ENCODE assay signal across 21 cellular contexts in genomic region chr15:75714195-75714594, GRCh38. TPM values are rescaled to one million over a fixed set of nuclear protein-coding genes. Genes with fewer than 3 reads are reported as not detected.
A peak's percentile ranks its signal among the peaks of the same experiment; 100 is the strongest.
DNase-seq lines count a peak whose midpoint lies in the region; ATAC-seq, FAIRE-seq and TF ChIP-seq lines count a peak whose summit lies in the region.
"Had no signal": no experiment of that assay in that cellular context is flagged by ENCODE, and none has a peak within 500 bp of the region (broad histone marks: within the 10 kb centered on the region; RNA-seq: fewer than 3 reads in every experiment).

No MANE protein-coding gene starts in this region.

- POLR2A ChIA-PET in HepG2 (lab: Yijun Ruan, JAX): no interaction called here
- POLR2A ChIA-PET in WTC11 (lab: Charles Lee): interaction anchor here (1.3 kb wide), 1 partner anchor 10 kb away, joined by 8 read pairs; a partner anchor contains a TSS

- TF ChIP-seq RAD21 in HepG2 (CRISPR knock-in tag; IDR thresholded peaks at IDR 0.05): no peak

- H3K36me3 ChIP-seq in HepG2 (replicated peaks in 1 of 2; ENCODE audit: control insufficient read depth in 1 of 2, insufficient read depth in 2 of 2, low read length in 2 of 2): no peaks in the 10 kb centered on the region
- no peaks in the 10 kb centered on the region for H3K36me3 ChIP-seq in right lobe of liver
- no peaks in the 10 kb centered on the region for H3K36me3 ChIP-seq in subcutaneous abdominal adipose tissue (ENCODE audit: control insufficient read depth in 5 of 5, insufficient read depth in 5 of 5, low read length in 5 of 5)
- H3K36me3 ChIP-seq: BLaER1 treated with 17β-estradiol and CSF1 and Interleukin-3, amounts not matched to agents 10 nM and 100 nM had no signal

- TF ChIP-seq CTCF in HepG2 (CRISPR knock-in tag; IDR thresholded peaks at IDR 0.05) (no peak), right lobe of liver (IDR thresholded peaks at IDR 0.05) (no peak), nephron progenitor cell (IDR thresholded peaks at IDR 0.05) (no peak), WTC11 (IDR thresholded peaks at IDR 0.05) (no peak)

- H3K27me3 ChIP-seq in HepG2 (ENCODE audit: control insufficient read depth in 1 of 2, insufficient read depth in 2 of 2, low read length in 2 of 2) (peaks cover 2 to 31% of the 10 kb centered on the region in 2 experiments), right lobe of liver (no peaks in the 10 kb centered on the region), subcutaneous abdominal adipose tissue (ENCODE audit: control insufficient read depth in 5 of 5, insufficient read depth in 4 of 5, low read length in 5 of 5) (peaks cover 0 to 12% (median 0%) of the 10 kb centered on the region in 5 donors)

- WGBS in HepG2 (ENCODE audit: low lambda C conversion rate): 84% methylated on average over 3 of the region's 3 CpGs
- WGBS in right lobe of liver (ENCODE audit: insufficient coverage, low coverage, low lambda C conversion rate, missing lambda C conversion rate): 79% methylated on average over 3 of the region's 3 CpGs

- peak overlapping the region; percentile 68 for H3K4me3 Mint-ChIP-seq in nephron progenitor cell
- H3K4me3 Mint-ChIP-seq in WTC11: no peak overlapping the region
- H3K4me3 Mint-ChIP-seq: CD4-positive, alpha-beta memory T cell had no signal

- H3K4me2 ChIP-seq in HepG2 (ENCODE audit: low read depth, low read length): no peak overlapping the region
- H3K4me2 ChIP-seq: BLaER1 treated with 17β-estradiol and CSF1 and Interleukin-3, amounts not matched to agents 10 nM and 100 nM; PC-9 had no signal

- no peak for FAIRE-seq in HepG2 (lab: Jason Lieb, UNC)
- FAIRE-seq: GM12878 had no signal

- H3K9me3 ChIP-seq in HepG2 (ENCODE audit: low read length): no peaks in the 10 kb centered on the region
- H3K9me3 ChIP-seq in right lobe of liver: no peaks in the 10 kb centered on the region
- H3K9me3 ChIP-seq in subcutaneous abdominal adipose tissue (ENCODE audit: control insufficient read depth in 5 of 5, low read length in 5 of 5): no peaks in the 10 kb centered on the region
- H3K9me3 ChIP-seq: BLaER1 treated with 17β-estradiol and CSF1 and Interleukin-3, amounts not matched to agents 10 nM and 100 nM; Caco-2 had no signal

- DNase-seq in HepG2 (ENCODE audit: low spot score): no peak
- no peak for DNase-seq in right lobe of liver
- DNase-seq in nephron progenitor cell: no peak
- no peak for DNase-seq in ecto neural progenitor cell (ENCODE audit: low spot score)
- DNase-seq in WTC11 (ENCODE audit: low spot score): no peak
- no peak for DNase-seq in NAMALWA (ENCODE audit: low spot score)
- DNase-seq: Caco-2; CD4-positive, alpha-beta memory T cell; DMS 273 treated with DMSO at 0.1 percent for 48 hours; KG1; NCI-H1105; NCI-H146; NCI-H2227 treated with DMSO at 0.1 percent for 48 hours; NCI-H510A; NCI-H748 treated with DMSO at 0.1 percent for 48 hours; PC-9; RPMI8226 had no signal

- in situ Hi-C loops in HepG2 (cut with HindIII; ENCODE audit: extremely low pct_ligation_motif_present, low pct_unique_long_range_greater_than_20kb): no loop called here

- CTCF ChIA-PET in HepG2 (lab: Yijun Ruan, JAX; ENCODE audit: low intra/inter-chr PET ratio, low total read pairs) (no interaction called here), WTC11 (lab: Charles Lee) (interaction anchor here (0.7 to 2.5 kb wide), 5 partner anchors 14 to 92 kb away, joined by 3 to 9 read pairs (median 3); no protein-coding TSS in a partner anchor)

- H3K4me1 Mint-ChIP-seq in nephron progenitor cell (peaks cover 32% of the 10 kb centered on the region), WTC11 (peaks cover 14% of the 10 kb centered on the region)
- H3K4me1 Mint-ChIP-seq: CD4-positive, alpha-beta memory T cell had no signal

- H3K27ac ChIP-seq in HepG2 (ENCODE audit: extremely low read length, insufficient read depth, low read length): no peak overlapping the region
- H3K27ac ChIP-seq in right lobe of liver: no peak overlapping the region
- peak overlapping the region; percentile 88 for H3K27ac ChIP-seq in subcutaneous abdominal adipose tissue (ENCODE audit: low read depth, low read length)
- H3K27ac ChIP-seq: BLaER1 treated with 17β-estradiol and CSF1 and Interleukin-3, amounts not matched to agents 10 nM and 100 nM; PC-9; SK-N-MC had no signal

- no peak overlapping the region for H3K9ac ChIP-seq in HepG2 (ENCODE audit: insufficient read depth, low read depth, low read length)
- peak overlapping the region in 2 of 5 donors; percentile 35 to 90 for H3K9ac ChIP-seq in subcutaneous abdominal adipose tissue (ENCODE audit: low read length in 5 of 5)
- H3K9ac ChIP-seq: BLaER1 treated with 17β-estradiol and CSF1 and Interleukin-3, amounts not matched to agents 10 nM and 100 nM had no signal

- ATAC-seq in HepG2 (no peak), right lobe of liver (no peak), WTC11 (no peak)
- ATAC-seq: GM12878 had no signal

- TF ChIP-seq EP300 in HepG2 (IDR thresholded peaks at IDR 0.05; ENCODE audit: low read depth in 2 of 2, low read length in 2 of 2) (no peak), HepG2 (CRISPR knock-in tag; IDR thresholded peaks at IDR 0.05; ENCODE audit: borderline replicate concordance) (no peak)

- H3K4me1 ChIP-seq in HepG2 (ENCODE audit: insufficient read depth, low read length) (peaks cover 13% of the 10 kb centered on the region), right lobe of liver (peaks cover 0 to 6% (median 2%) of the 10 kb centered on the region in 4 donors), subcutaneous abdominal adipose tissue (ENCODE audit: control insufficient read depth in 5 of 5, insufficient read depth in 5 of 5, low read length in 5 of 5) (peaks cover 5 to 48% (median 43%) of the 10 kb centered on the region in 5 donors)

- H3K27me3 Mint-ChIP-seq in nephron progenitor cell (ENCODE audit: low read depth, poor library complexity): peaks cover 7% of the 10 kb centered on the region
- peaks cover 27% of the 10 kb centered on the region for H3K27me3 Mint-ChIP-seq in WTC11 (ENCODE audit: low read depth)

- no peaks in the 10 kb centered on the region for H3K9me3 Mint-ChIP-seq in nephron progenitor cell
- no peaks in the 10 kb centered on the region for H3K9me3 Mint-ChIP-seq in WTC11
- H3K9me3 Mint-ChIP-seq: CD4-positive, alpha-beta memory T cell had no signal

- intact Hi-C loops in HepG2 (cut with micrococcal nuclease; ENCODE audit: unreplicated experiment) (no loop called here), right lobe of liver (cut with DNase I) (no loop called here)

- TF ChIP-seq POLR2A in HepG2 (IDR thresholded peaks at IDR 0.05; ENCODE audit: insufficient read depth in 1 of 2, low read depth in 2 of 2, low read length in 2 of 2) (no peak), right lobe of liver (IDR thresholded peaks at IDR 0.05) (no peak)

- H3K36me3 Mint-ChIP-seq in nephron progenitor cell (ENCODE audit: low read depth) (no peaks in the 10 kb centered on the region), WTC11 (no peaks in the 10 kb centered on the region)
- H3K36me3 Mint-ChIP-seq: CD4-positive, alpha-beta memory T cell had no signal

- H3K79me2 ChIP-seq in HepG2 (ENCODE audit: insufficient read depth, low read length): no peaks in the 10 kb centered on the region

- BruUV-seq in HepG2 (replicated peaks; lab: Mats Ljungman, UMichigan): no TSS peak

- H4K20me1 ChIP-seq in HepG2 (ENCODE audit: insufficient read depth, low read length): no peaks in the 10 kb centered on the region
- H4K20me1 ChIP-seq: BLaER1 treated with 17β-estradiol and CSF1 and Interleukin-3, amounts not matched to agents 10 nM and 100 nM had no signal

- H3K27ac Mint-ChIP-seq in nephron progenitor cell (no peak overlapping the region), WTC11 (no peak overlapping the region)
- H3K27ac Mint-ChIP-seq: CD4-positive, alpha-beta memory T cell had no signal

- H2AFZ ChIP-seq in HepG2 (ENCODE audit: low read length): no peak overlapping the region
- H2AFZ ChIP-seq: PC-9 had no signal

- no peak overlapping the region for H3K4me3 ChIP-seq in HepG2 (replicated peaks in 1 of 3; ENCODE audit: insufficient read depth in 1 of 3, low read depth in 2 of 3, low read length in 3 of 3)
- no peak overlapping the region for H3K4me3 ChIP-seq in right lobe of liver
- no peak overlapping the region for H3K4me3 ChIP-seq in subcutaneous abdominal adipose tissue (ENCODE audit: low read depth in 1 of 5, low read length in 5 of 5)
- H3K4me3 ChIP-seq: BLaER1 treated with 17β-estradiol and CSF1 and Interleukin-3, amounts not matched to agents 10 nM and 100 nM; GM12878; PC-9; SK-N-MC had no signal

TF ChIP-seq in HepG2, 621 proteins besides CTCF, POLR2A, EP300 and RAD21 (continues in another document):
- TF ChIP-seq MEF2D (CRISPR knock-in tag; IDR thresholded peaks at IDR 0.05): no peak
- peak; percentile 37; the same call in 1 of the 2 replicates for TF ChIP-seq ZKSCAN8 (CRISPR knock-in tag; IDR thresholded peaks at IDR 0.05; ENCODE audit: borderline replicate concordance)

TF ChIP-seq in WTC11, 78 proteins besides CTCF, POLR2A, EP300 and RAD21 (continues in another document):
- no peak for TF ChIP-seq EMX1 (CRISPR knock-in tag; IDR thresholded peaks at IDR 0.05)

RNA-seq across cellular contexts. Expression of gene CSPG4, which starts 1.5 kb away (rescaled TPM):
- 0.03 and 0.04 TPM in 2 replicates for total RNA-seq in HepG2 (2016; rRNA removed; fragmentation: Illumina TruSeq; extraction: Trizol)
- total RNA-seq in HepG2 (2016; cell fraction: cytosol; rRNA removed; fragmentation: Illumina TruSeq; extraction: Trizol; ENCODE audit: low read depth): not detected in 2 replicates
- 0.01 and 0.02 TPM in 2 replicates for total RNA-seq in HepG2 (2016; cell fraction: insoluble cytoplasmic fraction; rRNA removed; fragmentation: Illumina TruSeq; extraction: Trizol)
- not detected in 2 replicates for total RNA-seq in HepG2 (2016; cell fraction: membrane; rRNA removed; fragmentation: Illumina TruSeq; extraction: Trizol)
- 0.06 and 0.09 TPM in 2 replicates for total RNA-seq in HepG2 (2016; cell fraction: nucleus; rRNA removed; fragmentation: Illumina TruSeq; extraction: Trizol)
- polyA plus RNA-seq in HepG2 (2011; rRNA removed): 0.01 and 0.03 TPM in 2 replicates
- 0.01 TPM in 2 replicates for polyA plus RNA-seq in HepG2 (2011; cell fraction: cytosol; rRNA removed)
- polyA plus RNA-seq in HepG2 (2011; cell fraction: nucleus; rRNA removed): 0.14 and 0.19 TPM in 2 replicates
- polyA plus RNA-seq in HepG2 (2012): 0.03 and 0.04 TPM in 2 replicates
- not detected in 2 replicates for polyA plus RNA-seq in HepG2 (2016; cell fraction: cytosol; fragmentation: Illumina TruSeq; extraction: Trizol; ENCODE audit: low read depth)
- polyA plus RNA-seq in HepG2 (2016; cell fraction: insoluble cytoplasmic fraction; fragmentation: Illumina TruSeq; extraction: Trizol; ENCODE audit: low read depth): not detected in 2 replicates
- not detected in 2 replicates for polyA plus RNA-seq in HepG2 (2016; cell fraction: membrane; fragmentation: Illumina TruSeq; extraction: Trizol; ENCODE audit: low read depth)
- not detected in 2 replicates for polyA plus RNA-seq in HepG2 (2016; cell fraction: nucleus; fragmentation: Illumina TruSeq; extraction: Trizol; ENCODE audit: insufficient read depth, low read depth)
- 0.08 and 24.5 TPM in 2 replicates for polyA minus RNA-seq in HepG2 (2011; rRNA and poly(A)+ RNA removed; ENCODE audit: low replicate concordance)
- polyA minus RNA-seq in HepG2 (2011; cell fraction: cytosol; rRNA and poly(A)+ RNA removed): 0.18 TPM in 1 of 2 replicates, not detected in the other
- 0.12 and 0.13 TPM in 2 replicates for polyA minus RNA-seq in HepG2 (2011; cell fraction: nucleus; rRNA and poly(A)+ RNA removed)
- total RNA-seq in right lobe of liver: under 1 TPM; 0.12 to 0.29 (median 0.20) TPM
- total RNA-seq in WTC11 (2021): 2.9 to 3.6 TPM (median 3.6 TPM) in 3 replicates
- total RNA-seq: CD4-positive, alpha-beta memory T cell had no signal
- polyA plus RNA-seq: CD4-positive, alpha-beta memory T cell had no signal
